Comparison of ENCODE assay signal across 15 cellular contexts in genomic region chr14:59130472-59130871, GRCh38.
"Had no signal": no experiment of that assay in that cellular context is flagged by ENCODE, and none has a peak within 500 bp of the region (broad histone marks: within the 10 kb centered on the region; RNA-seq: fewer than 3 reads in every experiment).

No MANE protein-coding gene starts in this region.

- H3K4me1 Mint-ChIP-seq: activated naive CD8-positive, alpha-beta T cell treated with anti-CD3 and anti-CD28 coated beads, Interleukin-2, amount 10 ng/mL, durations not matched to agents 7 days and 5 days; stimulated activated naive B cell treated with anti-CD40 and anti-IgM and Interleukin-4, amounts not matched to agents 10 μg/mL and 1 μg/mL and 100 μg/mL, for 72 hours; T-cell had no signal

- H3K4me3 Mint-ChIP-seq: activated naive CD8-positive, alpha-beta T cell treated with anti-CD3 and anti-CD28 coated beads, Interleukin-2, amount 10 ng/mL, durations not matched to agents 7 days and 5 days; stimulated activated naive B cell treated with anti-CD40 and anti-IgM and Interleukin-4, amounts not matched to agents 10 μg/mL and 1 μg/mL and 100 μg/mL, for 72 hours; T-cell had no signal

- H3K27ac ChIP-seq: heart left ventricle, pancreas, skin epidermis, upper lobe of left lung had no signal

- H3K9me3 ChIP-seq: heart left ventricle, pancreas, upper lobe of left lung had no signal

- DNase-seq: activated naive CD4-positive, alpha-beta T cell; activated naive CD8-positive, alpha-beta T cell treated with anti-CD3 and anti-CD28 coated beads, Interleukin-2, amount 10 ng/mL, durations not matched to agents 7 days and 5 days; activated T-cell treated with anti-CD3 and anti-CD28 coated beads for 4 hours; heart left ventricle; left colon; pancreas; stimulated activated CD4-positive, alpha-beta T cell treated with anti-CD3 and anti-CD28 coated beads, Interleukin-15, amount 100 ng/mL, for 24 hours; stimulated activated CD4-positive, alpha-beta T cell treated with anti-CD3 and anti-CD28 coated beads, Interleukin-4, amount 100 ng/mL, for 1 hour; stimulated activated naive B cell treated with anti-CD40 and anti-IgM and Interleukin-4, amounts not matched to agents 10 μg/mL and 1 μg/mL and 100 μg/mL, for 72 hours; substantia nigra; T-cell; T-helper 9 cell; upper lobe of left lung had no signal

- H3K27me3 ChIP-seq: heart left ventricle, upper lobe of left lung had no signal

- ATAC-seq: activated CD4-positive, CD25-positive, alpha-beta regulatory T cell treated with anti-CD3 and anti-CD28 coated beads, Interleukin-2, amount 50 U/mL, for 24 hours; left colon; pancreas; stimulated activated naive B cell treated with anti-CD40 and anti-IgM and Interleukin-4, amounts not matched to agents 10 μg/mL and 1 μg/mL and 100 μg/mL, for 72 hours; T-cell had no signal

- H3K36me3 Mint-ChIP-seq: activated naive CD8-positive, alpha-beta T cell treated with anti-CD3 and anti-CD28 coated beads, Interleukin-2, amount 10 ng/mL, durations not matched to agents 7 days and 5 days; stimulated activated naive B cell treated with anti-CD40 and anti-IgM and Interleukin-4, amounts not matched to agents 10 μg/mL and 1 μg/mL and 100 μg/mL, for 72 hours; T-cell had no signal

- H3K9me3 Mint-ChIP-seq: activated naive CD8-positive, alpha-beta T cell treated with anti-CD3 and anti-CD28 coated beads, Interleukin-2, amount 10 ng/mL, durations not matched to agents 7 days and 5 days; stimulated activated naive B cell treated with anti-CD40 and anti-IgM and Interleukin-4, amounts not matched to agents 10 μg/mL and 1 μg/mL and 100 μg/mL, for 72 hours; T-cell had no signal

- H3K4me1 ChIP-seq: pancreas had no signal

- H3K36me3 ChIP-seq: heart left ventricle, pancreas, upper lobe of left lung had no signal

- H3K4me3 ChIP-seq: pancreas, skin epidermis, upper lobe of left lung had no signal

- H3K27ac Mint-ChIP-seq: activated naive CD8-positive, alpha-beta T cell treated with anti-CD3 and anti-CD28 coated beads, Interleukin-2, amount 10 ng/mL, durations not matched to agents 7 days and 5 days; stimulated activated naive B cell treated with anti-CD40 and anti-IgM and Interleukin-4, amounts not matched to agents 10 μg/mL and 1 μg/mL and 100 μg/mL, for 72 hours; T-cell had no signal
